Comparison of ENCODE assay signal across 9 cellular contexts in the genomic region with DNA sequence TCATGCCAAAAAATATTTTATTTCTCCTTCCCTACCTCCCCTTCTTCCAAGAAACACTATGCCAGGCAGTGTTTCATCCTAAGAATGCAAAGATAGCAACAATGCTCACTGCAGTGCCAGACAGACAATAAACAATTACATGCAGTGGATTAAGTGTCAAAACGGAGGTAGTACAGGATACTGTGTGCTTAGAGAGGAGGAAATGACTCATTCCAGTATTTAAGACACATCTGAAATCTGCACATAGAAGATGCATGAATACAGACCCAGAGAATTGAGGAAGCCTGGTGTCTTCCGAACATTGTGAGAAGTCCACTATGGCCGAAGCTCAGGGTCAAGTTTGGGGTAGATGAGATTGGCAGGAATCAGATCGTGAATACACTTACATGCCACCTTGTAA.
DNase-seq lines count a peak whose midpoint lies in the region; ATAC-seq, FAIRE-seq and TF ChIP-seq lines count a peak whose summit lies in the region.
"Had no signal": no experiment of that assay in that cellular context is flagged by ENCODE, and none has a peak within 500 bp of the region (broad histone marks: within the 10 kb centered on the region; RNA-seq: fewer than 3 reads in every experiment).

No MANE protein-coding gene starts in this region.

- peak; percentile 27 for ATAC-seq in Right ventricle myocardium superior (ENCODE audit: poor library complexity)
- ATAC-seq in Right ventricle myocardium inferior = no peak
- ATAC-seq in HG02852 (IDR thresholded peaks at IDR 0.05; ENCODE audit: unreplicated experiment) = peak; percentile 58
- ATAC-seq in stimulated activated naive B cell treated with anti-CD40 and anti-IgM and Interleukin-4, amounts not matched to agents 10 μg/mL and 1 μg/mL and 100 μg/mL, for 72 hours (replicated peaks) = peak; percentile 73 to 76

- H3K36me3 Mint-ChIP-seq in endodermal cell (ENCODE audit: low read depth) = peaks cover 17% of the 10 kb centered on the region
- peaks cover 9 to 35% of the 10 kb centered on the region in 2 donors for H3K36me3 Mint-ChIP-seq in stimulated activated naive B cell treated with anti-CD40 and anti-IgM and Interleukin-4, amounts not matched to agents 10 μg/mL and 1 μg/mL and 100 μg/mL, for 72 hours

- no peaks in the 10 kb centered on the region for H3K27me3 Mint-ChIP-seq in endodermal cell (ENCODE audit: insufficient read depth)
- no peaks in the 10 kb centered on the region for H3K27me3 Mint-ChIP-seq in stimulated activated naive B cell treated with anti-CD40 and anti-IgM and Interleukin-4, amounts not matched to agents 10 μg/mL and 1 μg/mL and 100 μg/mL, for 72 hours
- H3K27me3 Mint-ChIP-seq: dendritic cell treated with granulocyte-macrophage colony-stimulating factor and Interleukin-4, amounts not matched to agents 40 ng/mL and 50 ng/mL, for 4 days had no signal

- WGBS in endodermal cell (ENCODE audit: insufficient coverage in 1 of 2, insufficient read length in 1 of 2), 2 experiments = 76 to 95% methylated on average over 3 to 4 of the region's 4 CpGs

- peaks cover 22% of the 10 kb centered on the region for H3K4me1 Mint-ChIP-seq in endodermal cell
- H3K4me1 Mint-ChIP-seq in stimulated activated naive B cell treated with anti-CD40 and anti-IgM and Interleukin-4, amounts not matched to agents 10 μg/mL and 1 μg/mL and 100 μg/mL, for 72 hours = peaks cover 22 to 34% of the 10 kb centered on the region in 2 donors

- no peak overlapping the region for H3K27ac ChIP-seq in endodermal cell (ENCODE audit: low read depth, low read length)

- H3K27me3 ChIP-seq in endodermal cell (ENCODE audit: control insufficient read depth, insufficient read depth, low read length, poor library complexity, severe bottlenecking) = no peaks in the 10 kb centered on the region

- peaks cover 12% of the 10 kb centered on the region for H3K36me3 ChIP-seq in endodermal cell (ENCODE audit: control insufficient read depth, insufficient read depth, low read length)

- no peak for TF ChIP-seq CTCF in endodermal cell (conservative IDR thresholded peaks at IDR 0.05)
- no peak for TF ChIP-seq CTCF in D721Med (IDR thresholded peaks at IDR 0.05; ENCODE audit: insufficient read depth, missing control alignments)

- intact Hi-C loops in Right ventricle myocardium superior (cut with DNase I) = no loop called here
- intact Hi-C loops in Right ventricle myocardium inferior (cut with DNase I) = no loop called here

- H3K9me3 ChIP-seq in endodermal cell (ENCODE audit: control insufficient read depth, low read length) = peaks cover 4% of the 10 kb centered on the region

- no peak for FAIRE-seq in D721Med (lab: Jason Lieb, UNC)

- peaks cover 12% of the 10 kb centered on the region for H3K4me1 ChIP-seq in endodermal cell (ENCODE audit: control insufficient read depth, insufficient read depth, low read length)

- H3K9ac ChIP-seq in endodermal cell (ENCODE audit: extremely low read depth, low read length, poor library complexity, severe bottlenecking) = no peak overlapping the region

- H3K4me3 ChIP-seq in endodermal cell (ENCODE audit: low read length) = no peak overlapping the region

- H3K4me3 Mint-ChIP-seq in endodermal cell = no peak overlapping the region
- H3K4me3 Mint-ChIP-seq in stimulated activated naive B cell treated with anti-CD40 and anti-IgM and Interleukin-4, amounts not matched to agents 10 μg/mL and 1 μg/mL and 100 μg/mL, for 72 hours = no peak overlapping the region
- H3K4me3 Mint-ChIP-seq: dendritic cell treated with granulocyte-macrophage colony-stimulating factor and Interleukin-4, amounts not matched to agents 40 ng/mL and 50 ng/mL, for 4 days had no signal

- no peaks in the 10 kb centered on the region for H3K9me3 Mint-ChIP-seq in endodermal cell
- H3K9me3 Mint-ChIP-seq in stimulated activated naive B cell treated with anti-CD40 and anti-IgM and Interleukin-4, amounts not matched to agents 10 μg/mL and 1 μg/mL and 100 μg/mL, for 72 hours = peaks cover 0 to 4% of the 10 kb centered on the region in 2 donors
- H3K9me3 Mint-ChIP-seq: dendritic cell treated with granulocyte-macrophage colony-stimulating factor and Interleukin-4, amounts not matched to agents 40 ng/mL and 50 ng/mL, for 4 days had no signal

- DNase-seq in Right ventricle myocardium superior = no peak
- no peak for DNase-seq in Right ventricle myocardium inferior (ENCODE audit: missing footprints)
- DNase-seq in NOMO-1 (lab: John Stamatoyannopoulos, UW; ENCODE audit: unreplicated experiment in 2 of 2) = peak; percentile 29 to 93
- DNase-seq in endodermal cell = peak; percentile 49
- DNase-seq in stimulated activated naive B cell treated with anti-CD40 and anti-IgM and Interleukin-4, amounts not matched to agents 10 μg/mL and 1 μg/mL and 100 μg/mL, for 72 hours = no peak
- no peak for DNase-seq in D721Med (ENCODE audit: insufficient read length, low spot score)
- DNase-seq in cortex of kidney (lab: John Stamatoyannopoulos, UW) = no peak

- peak overlapping the region; percentile 42 for H3K27ac Mint-ChIP-seq in endodermal cell
- H3K27ac Mint-ChIP-seq in stimulated activated naive B cell treated with anti-CD40 and anti-IgM and Interleukin-4, amounts not matched to agents 10 μg/mL and 1 μg/mL and 100 μg/mL, for 72 hours = no peak overlapping the region
- H3K27ac Mint-ChIP-seq: dendritic cell treated with granulocyte-macrophage colony-stimulating factor and Interleukin-4, amounts not matched to agents 40 ng/mL and 50 ng/mL, for 4 days had no signal

Comparison
In these comparisons a context has a peak if more than half of its experiments do, and no peak if none do; other contexts are left out.
1. DNase-seq: peak in NOMO-1 (2 of 2) and endodermal cell (single experiment); none in Right ventricle myocardium superior (single experiment), Right ventricle myocardium inferior (single experiment), stimulated activated naive B cell treated with anti-CD40 and anti-IgM and Interleukin-4, amounts not matched to agents 10 μg/mL and 1 μg/mL and 100 μg/mL, for 72 hours (single experiment), D721Med (single experiment) and cortex of kidney (single experiment).